Comparison of ENCODE assay signal across 8 cellular contexts in genomic region chr1:84145051-84145450, GRCh38. TPM values are rescaled to one million over a fixed set of nuclear protein-coding genes. Genes with fewer than 3 reads are reported as not detected.
DNase-seq lines count a peak whose midpoint lies in the region; ATAC-seq, FAIRE-seq and TF ChIP-seq lines count a peak whose summit lies in the region.

No MANE protein-coding gene starts in this region.

- no peak for TF ChIP-seq EP300 in H1 (IDR thresholded peaks at IDR 0.05; ENCODE audit: borderline replicate concordance in 1 of 2, low read depth in 2 of 2, low read length in 2 of 2)

- H2BK12ac ChIP-seq in H1 (ENCODE audit: low read depth, low read length), result no peak overlapping the region

- peak overlapping the region; percentile 92 for H3K27ac Mint-ChIP-seq in stimulated activated effector memory CD8-positive, alpha-beta T cell treated with anti-CD3 and anti-CD28 coated beads, Interleukin-12 subunit alpha, Interleukin-12 subunit beta, amount 100 ng/mL, for 72 hours

- H3K4me3 ChIP-seq in SJSA1, result peak overlapping the region; percentile 26
- H3K4me3 ChIP-seq in H1 (ENCODE audit: extremely low read depth in 1 of 4, insufficient read depth in 2 of 4, low read depth in 3 of 4, low read length in 4 of 4), result no peak overlapping the region

- H3K14ac ChIP-seq in H1 (ENCODE audit: insufficient read length), result no peak overlapping the region

- H4K5ac ChIP-seq in H1 (ENCODE audit: insufficient read length, low read depth, low read length), result no peak overlapping the region

- no peaks in the 10 kb centered on the region for H3K9me3 ChIP-seq in SJSA1 (replicated peaks)
- H3K9me3 ChIP-seq in H1 (ENCODE audit: insufficient read depth in 2 of 2, low read depth in 1 of 2, low read length in 1 of 2), result no peaks in the 10 kb centered on the region

- no peak for ATAC-seq in stimulated activated effector memory CD8-positive, alpha-beta T cell treated with anti-CD3 and anti-CD28 coated beads, Interleukin-12 subunit alpha, Interleukin-12 subunit beta, amount 100 ng/mL, for 72 hours

- H4K8ac ChIP-seq in H1 (ENCODE audit: extremely low read depth, insufficient read depth, low read length), result no peak overlapping the region

- H3K36me3 Mint-ChIP-seq in stimulated activated effector memory CD8-positive, alpha-beta T cell treated with anti-CD3 and anti-CD28 coated beads, Interleukin-12 subunit alpha, Interleukin-12 subunit beta, amount 100 ng/mL, for 72 hours, result peaks cover 5% of the 10 kb centered on the region

- H3K79me2 ChIP-seq in H1 (ENCODE audit: control insufficient read depth in 1 of 2, insufficient read depth in 2 of 2, low read length in 2 of 2), result no peaks in the 10 kb centered on the region

- no peak overlapping the region for H3K4ac ChIP-seq in H1 (replicated peaks; ENCODE audit: insufficient read length, low read depth, low read length)

- no peak overlapping the region for H2BK15ac ChIP-seq in H1 (ENCODE audit: low read length)

- no peak for TF ChIP-seq RAD21 in H1 (IDR thresholded peaks at IDR 0.05 in 1 of 2, conservative IDR thresholded peaks at IDR 0.05 in 1 of 2; ENCODE audit: low read depth in 2 of 2, low read length in 2 of 2)

- H3K27me3 ChIP-seq in SJSA1 (replicated peaks) (no peaks in the 10 kb centered on the region), H1 (replicated peaks in 1 of 4; ENCODE audit: control insufficient read depth in 3 of 4, extremely low read depth in 1 of 4, insufficient read depth in 3 of 4, low read length in 3 of 4) (no peaks in the 10 kb centered on the region)

- no peaks in the 10 kb centered on the region for H3K79me1 ChIP-seq in H1 (ENCODE audit: low read depth, low read length)

- peak; percentile 25 to 50 for DNase-seq in NOMO-1 (lab: John Stamatoyannopoulos, UW; ENCODE audit: unreplicated experiment in 2 of 2)
- no peak for DNase-seq in NOMO-1 treated with dmso at 0.1 percent for 144 hours (lab: John Stamatoyannopoulos, UW; ENCODE audit: unreplicated experiment)
- peak in 1 of 2 experiments; percentile 34 for DNase-seq in SJSA1 (ENCODE audit: low read depth in 1 of 2, low spot score in 2 of 2)
- no peak for DNase-seq in H1 (ENCODE audit: low read depth in 1 of 2, low spot score in 2 of 2)
- DNase-seq in stimulated activated effector memory CD8-positive, alpha-beta T cell treated with anti-CD3 and anti-CD28 coated beads, Interleukin-12 subunit alpha, Interleukin-12 subunit beta, amount 100 ng/mL, for 72 hours (ENCODE audit: low spot score in 2 of 2), result no peak
- DNase-seq in ecto neural progenitor cell (ENCODE audit: low spot score), result no peak
- no peak for DNase-seq in NCI-H1092 treated with DMSO at 0.1 percent for 48 hours (lab: John Stamatoyannopoulos, UW)
- no peak for DNase-seq in cerebellar nuclear complex (lab: John Stamatoyannopoulos, UW)

- FAIRE-seq in H1 (lab: Jason Lieb, UNC), result peak; percentile 19

- no peak overlapping the region for H2BK5ac ChIP-seq in H1 (ENCODE audit: low read depth, low read length)

- H3K4me1 ChIP-seq in SJSA1 (replicated peaks), result peaks cover 28% of the 10 kb centered on the region
- H3K4me1 ChIP-seq in H1 (replicated peaks in 1 of 4; ENCODE audit: control insufficient read depth in 3 of 4, insufficient read depth in 4 of 4, low read length in 3 of 4), result no peaks in the 10 kb centered on the region

- H2AFZ ChIP-seq in H1 (ENCODE audit: low read length), result no peak overlapping the region

- H4K20me1 ChIP-seq in H1 (replicated peaks in 1 of 2; ENCODE audit: control insufficient read depth in 1 of 2, insufficient read depth in 2 of 2, low read length in 2 of 2), result no peaks in the 10 kb centered on the region

- no peaks in the 10 kb centered on the region for H3K23me2 ChIP-seq in H1 (ENCODE audit: low read depth, low read length)

- H3K23ac ChIP-seq in H1 (ENCODE audit: insufficient read length), result no peak overlapping the region

- no peak overlapping the region for H2BK20ac ChIP-seq in H1 (ENCODE audit: low read length)

- H2BK120ac ChIP-seq in H1 (replicated peaks; ENCODE audit: low read depth, low read length), result no peak overlapping the region

- no peak overlapping the region for H3K18ac ChIP-seq in H1 (ENCODE audit: extremely low read depth, low read length)

- H3K27ac ChIP-seq in SJSA1, result peak overlapping the region; percentile 45
- H3K27ac ChIP-seq in H1 (ENCODE audit: low read depth, low read length), result no peak overlapping the region

- WGBS in H1 (ENCODE audit: extremely low coverage in 1 of 2, insufficient coverage in 1 of 2, insufficient read length in 1 of 2, insufficient replicate concordance in 2 of 2, low coverage in 1 of 2, low lambda C conversion rate in 2 of 2, missing lambda C conversion rate in 1 of 2), 2 experiments, result 82% methylated on average over 2 of the region's 2 CpGs; no CpG with 5 or more reads in 1 of the 2 experiments

- H3K4me2 ChIP-seq in H1 (ENCODE audit: insufficient read depth in 1 of 2, low read depth in 2 of 2, low read length in 2 of 2), result no peak overlapping the region

- peaks cover 22% of the 10 kb centered on the region for H3K4me1 Mint-ChIP-seq in stimulated activated effector memory CD8-positive, alpha-beta T cell treated with anti-CD3 and anti-CD28 coated beads, Interleukin-12 subunit alpha, Interleukin-12 subunit beta, amount 100 ng/mL, for 72 hours

- no peak overlapping the region for H3K56ac ChIP-seq in H1 (replicated peaks; ENCODE audit: insufficient read length, low read depth, low read length)

- H3K9me3 Mint-ChIP-seq in stimulated activated effector memory CD8-positive, alpha-beta T cell treated with anti-CD3 and anti-CD28 coated beads, Interleukin-12 subunit alpha, Interleukin-12 subunit beta, amount 100 ng/mL, for 72 hours, result no peaks in the 10 kb centered on the region

- H2AK5ac ChIP-seq in H1 (ENCODE audit: low read depth, low read length), result no peak overlapping the region

- POLR2A ChIA-PET in H1 (lab: Charles Lee; ENCODE audit: partially characterized antibody), result no interaction called here

- H3K36me3 ChIP-seq in SJSA1, result no peaks in the 10 kb centered on the region
- no peaks in the 10 kb centered on the region for H3K36me3 ChIP-seq in H1 (ENCODE audit: control insufficient read depth in 2 of 4, insufficient read depth in 4 of 4, low read length in 3 of 4)

- H4K91ac ChIP-seq in H1 (replicated peaks; ENCODE audit: insufficient read length, low read length), result no peak overlapping the region

- H3K4me3 Mint-ChIP-seq in stimulated activated effector memory CD8-positive, alpha-beta T cell treated with anti-CD3 and anti-CD28 coated beads, Interleukin-12 subunit alpha, Interleukin-12 subunit beta, amount 100 ng/mL, for 72 hours, result peak overlapping the region; percentile 78

- TF ChIP-seq CTCF in H1 (IDR thresholded peaks at IDR 0.05; ENCODE audit: control extremely low read depth in 1 of 3, insufficient read depth in 1 of 3, low read depth in 1 of 3, low read length in 3 of 3), result no peak

- CTCF ChIA-PET in H1 (lab: Charles Lee; ENCODE audit: partially characterized antibody), result interaction anchor here (0.8 to 1.7 kb wide), 6 partner anchors 9 to 637 kb away, joined by 3 to 7 read pairs (median 4); no protein-coding TSS in a partner anchor

- H3K9ac ChIP-seq in H1 (replicated peaks in 1 of 4; ENCODE audit: extremely low read depth in 1 of 4, low read depth in 3 of 4, low read length in 3 of 4), result no peak overlapping the region

- no peak for TF ChIP-seq POLR2A in H1 (IDR thresholded peaks at IDR 0.05; ENCODE audit: control extremely low read depth in 1 of 2, low read depth in 2 of 2, low read length in 2 of 2)

TF ChIP-seq in H1, 55 proteins besides CTCF, POLR2A, EP300 and RAD21:
- TF ChIP-seq CEBPB (IDR thresholded peaks at IDR 0.05; ENCODE audit: low read depth, low read length), result no peak

RNA-seq across cellular contexts. Expression of gene PRKACB, which starts 1.0 kb away (rescaled TPM):
- total RNA-seq in SJSA1 (2014; rRNA removed; shearing (Covaris generic)), result 48.7 and 51.7 TPM in 2 replicates
- 28.8 and 31.0 TPM in 2 replicates for total RNA-seq in H1 (2021; fragmentation: NEBNext Ultra II Directional; extraction: Animal tissue kit (Norgen Biotek cat#: 25700))
- polyA plus RNA-seq in H1 (2011; rRNA removed), result 3.9 and 7.8 TPM in 2 replicates
- polyA plus RNA-seq in H1 (2011; cell fraction: cytosol; rRNA removed), result 9.1 TPM
- polyA plus RNA-seq in H1 (2011; cell fraction: nucleus; rRNA removed), result 2.7 TPM
- polyA plus RNA-seq in H1 (2012, experiment 1 of 2), result 8.0 to 20.6 TPM (median 11.5 TPM) in 4 replicates
- 1.5 TPM for polyA plus RNA-seq in H1 (2012, experiment 2 of 2)
- polyA plus RNA-seq in H1 (2013, experiment 1 of 2), result 12.1 TPM
- polyA plus RNA-seq in H1 (2013, experiment 2 of 2), result 11.0 TPM
- polyA minus RNA-seq in H1 (2011; rRNA and poly(A)+ RNA removed), result 14.0 and 16.8 TPM in 2 replicates
- 8.7 TPM for polyA minus RNA-seq in H1 (2011; cell fraction: cytosol; rRNA and poly(A)+ RNA removed)
- 23.7 TPM for polyA minus RNA-seq in H1 (2011; cell fraction: nucleus; rRNA and poly(A)+ RNA removed)

Comparison
In these comparisons a context has a peak if more than half of its experiments do, and no peak if none do; other contexts are left out.
1. DNase-seq: peak in NOMO-1 (2 of 2); none in NOMO-1 treated with dmso at 0.1 percent for 144 hours (single experiment), H1 (0 of 2), stimulated activated effector memory CD8-positive, alpha-beta T cell treated with anti-CD3 and anti-CD28 coated beads, Interleukin-12 subunit alpha, Interleukin-12 subunit beta, amount 100 ng/mL, for 72 hours (0 of 2), ecto neural progenitor cell (single experiment), NCI-H1092 treated with DMSO at 0.1 percent for 48 hours (single experiment) and cerebellar nuclear complex (0 of 2).